ENCODE assay signal across 8 cellular contexts in the genomic region with DNA sequence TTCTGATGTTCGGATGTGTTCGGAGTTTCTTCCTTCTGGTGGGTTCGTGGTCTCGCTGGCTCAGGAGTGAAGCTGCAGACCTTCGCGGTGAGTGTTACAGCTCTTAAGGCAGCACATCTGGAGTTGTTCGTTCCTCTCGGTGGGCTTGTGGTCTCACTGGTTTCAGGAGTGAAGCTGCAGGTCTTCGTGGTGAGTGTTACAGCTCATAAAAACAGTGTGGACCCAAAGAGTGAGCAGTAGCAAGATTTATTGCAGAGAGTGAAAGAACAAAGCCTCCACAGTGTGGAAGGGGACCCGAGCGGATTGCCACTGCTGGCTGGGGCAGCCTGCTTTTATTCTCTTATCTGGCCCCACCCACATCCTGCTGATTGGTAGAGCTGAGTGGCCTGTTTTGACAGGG. TPM values are rescaled to one million over a fixed set of nuclear protein-coding genes. Genes with fewer than 3 reads are reported as not detected.
DNase-seq lines count a peak whose midpoint lies in the region; ATAC-seq and TF ChIP-seq lines count a peak whose summit lies in the region.
"Not testable (repeated sequence)": the region's sequence is repeated elsewhere in the genome, so short reads cannot be mapped to it uniquely, and the experiment has no call there.

No MANE protein-coding gene starts in this region.

- H4K20me1 ChIP-seq in Loucy (ENCODE audit: insufficient read depth, low read length, poor library complexity, severe bottlenecking) = not testable (repeated sequence)

- DNase-seq in GM12865 (ENCODE audit: low read depth) = peak; percentile 28
- not testable (repeated sequence) for DNase-seq in activated CD4-positive, alpha-beta T cell treated with anti-CD3 and anti-CD28 coated beads for 36 hours; immature natural killer cell; natural killer cell treated with Interleukin-12 subunit alpha and Interleukin-12 subunit beta and Interleukin-15 and Interleukin-18, amount 100 ng/mL, for 72 hours (ENCODE audit: low spot score)
- peak; percentile 58 for DNase-seq in activated CD8-positive, alpha-beta memory T cell treated with anti-CD3 and anti-CD28 coated beads, Interleukin-2, amount 10 ng/mL, durations not matched to agents 7 days and 5 days
- peak; percentile 41 for DNase-seq in activated naive CD8-positive, alpha-beta T cell treated with anti-CD3 and anti-CD28 coated beads for 36 hours
- DNase-seq in stimulated activated naive CD8-positive, alpha-beta T cell treated with anti-CD3 and anti-CD28 coated beads, Interleukin-15, amount 100 ng/mL, for 72 hours = peak; percentile 15 to 48

- CTCF ChIA-PET in activated CD4-positive, alpha-beta T cell treated with anti-CD3 and anti-CD28 coated beads for 36 hours (lab: Charles Lee); activated CD8-positive, alpha-beta memory T cell treated with anti-CD3 and anti-CD28 coated beads, Interleukin-2, amount 10 ng/mL, durations not matched to agents 7 days and 5 days (lab: Charles Lee): not testable (repeated sequence)

- intact Hi-C loops in activated CD4-positive, alpha-beta T cell treated with anti-CD3 and anti-CD28 coated beads for 36 hours (cut with DNase I, micrococcal nuclease) = loop anchor here (5.0 to 10.0 kb wide), 2 partner anchors 235 to 253 kb away; a partner anchor contains a TSS

- peaks cover 31% of the 10 kb centered on the region for H3K27me3 Mint-ChIP-seq in activated CD4-positive, alpha-beta T cell treated with anti-CD3 and anti-CD28 coated beads for 36 hours
- peaks cover 45% of the 10 kb centered on the region for H3K27me3 Mint-ChIP-seq in activated CD8-positive, alpha-beta memory T cell treated with anti-CD3 and anti-CD28 coated beads, Interleukin-2, amount 10 ng/mL, durations not matched to agents 7 days and 5 days
- peaks cover 51% of the 10 kb centered on the region for H3K27me3 Mint-ChIP-seq in activated naive CD8-positive, alpha-beta T cell treated with anti-CD3 and anti-CD28 coated beads for 36 hours
- peaks cover 5 to 17% (median 5%) of the 10 kb centered on the region in 3 donors for H3K27me3 Mint-ChIP-seq in immature natural killer cell (ENCODE audit: low read depth in 3 of 3)
- H3K27me3 Mint-ChIP-seq in natural killer cell treated with Interleukin-12 subunit alpha and Interleukin-12 subunit beta and Interleukin-15 and Interleukin-18, amount 100 ng/mL, for 72 hours = peaks cover 31 to 45% of the 10 kb centered on the region in 2 donors
- H3K27me3 Mint-ChIP-seq in stimulated activated naive CD8-positive, alpha-beta T cell treated with anti-CD3 and anti-CD28 coated beads, Interleukin-15, amount 100 ng/mL, for 72 hours = peaks cover 38% of the 10 kb centered on the region

- H3K4me1 Mint-ChIP-seq in activated CD4-positive, alpha-beta T cell treated with anti-CD3 and anti-CD28 coated beads for 36 hours = peaks cover 10% of the 10 kb centered on the region
- peaks cover 14% of the 10 kb centered on the region for H3K4me1 Mint-ChIP-seq in activated CD8-positive, alpha-beta memory T cell treated with anti-CD3 and anti-CD28 coated beads, Interleukin-2, amount 10 ng/mL, durations not matched to agents 7 days and 5 days
- peaks cover 13% of the 10 kb centered on the region for H3K4me1 Mint-ChIP-seq in activated naive CD8-positive, alpha-beta T cell treated with anti-CD3 and anti-CD28 coated beads for 36 hours
- peaks cover 5 to 14% of the 10 kb centered on the region in 2 donors for H3K4me1 Mint-ChIP-seq in immature natural killer cell
- H3K4me1 Mint-ChIP-seq in natural killer cell treated with Interleukin-12 subunit alpha and Interleukin-12 subunit beta and Interleukin-15 and Interleukin-18, amount 100 ng/mL, for 72 hours (ENCODE audit: low read depth in 2 of 2) = peaks cover 13 to 17% of the 10 kb centered on the region in 2 donors
- H3K4me1 Mint-ChIP-seq in stimulated activated naive CD8-positive, alpha-beta T cell treated with anti-CD3 and anti-CD28 coated beads, Interleukin-15, amount 100 ng/mL, for 72 hours = peaks cover 14% of the 10 kb centered on the region

- H3K4me1 ChIP-seq in Loucy (ENCODE audit: insufficient read depth, low read length, poor library complexity, severe bottlenecking) = not testable (repeated sequence)

- not testable (repeated sequence) for H3K4me3 ChIP-seq in GM12865 (ENCODE audit: low read depth, low read length)
- H3K4me3 ChIP-seq in Loucy (ENCODE audit: low read length, poor library complexity, severe bottlenecking) = peak overlapping the region; percentile 55

- H2AFZ ChIP-seq in Loucy (ENCODE audit: low read length) = peak overlapping the region; percentile 71; the same call in 1 of the 2 replicates

- not testable (repeated sequence) for H3K9me3 ChIP-seq in Loucy (ENCODE audit: insufficient read depth, low read depth, low read length)

- TF ChIP-seq CTCF in GM12865 (IDR thresholded peaks at IDR 0.05; ENCODE audit: insufficient read depth, low read depth, low read length, missing control alignments); Loucy (conservative IDR thresholded peaks at IDR 0.05; ENCODE audit: low read length): not testable (repeated sequence)

- H3K79me2 ChIP-seq in Loucy (ENCODE audit: insufficient read depth, low read length) = not testable (repeated sequence)

- POLR2A ChIA-PET in activated CD4-positive, alpha-beta T cell treated with anti-CD3 and anti-CD28 coated beads for 36 hours (lab: Charles Lee) = not testable (repeated sequence)

- not testable (repeated sequence) for H3K36me3 Mint-ChIP-seq in activated CD4-positive, alpha-beta T cell treated with anti-CD3 and anti-CD28 coated beads for 36 hours (ENCODE audit: low read depth); activated CD8-positive, alpha-beta memory T cell treated with anti-CD3 and anti-CD28 coated beads, Interleukin-2, amount 10 ng/mL, durations not matched to agents 7 days and 5 days; activated naive CD8-positive, alpha-beta T cell treated with anti-CD3 and anti-CD28 coated beads for 36 hours; immature natural killer cell; natural killer cell treated with Interleukin-12 subunit alpha and Interleukin-12 subunit beta and Interleukin-15 and Interleukin-18, amount 100 ng/mL, for 72 hours

- not testable (repeated sequence) for H3K9me2 ChIP-seq in Loucy (replicated peaks; ENCODE audit: low read depth, low read length)

- not testable (repeated sequence) for H3K4me3 Mint-ChIP-seq in activated CD4-positive, alpha-beta T cell treated with anti-CD3 and anti-CD28 coated beads for 36 hours
- H3K4me3 Mint-ChIP-seq in activated CD8-positive, alpha-beta memory T cell treated with anti-CD3 and anti-CD28 coated beads, Interleukin-2, amount 10 ng/mL, durations not matched to agents 7 days and 5 days = peak overlapping the region; percentile 49
- H3K4me3 Mint-ChIP-seq in activated naive CD8-positive, alpha-beta T cell treated with anti-CD3 and anti-CD28 coated beads for 36 hours = peak overlapping the region; percentile 23
- H3K4me3 Mint-ChIP-seq in immature natural killer cell = peak overlapping the region in 4 of 5 donors; percentile 13 to 65 (median 45)
- peak overlapping the region; percentile 32 for H3K4me3 Mint-ChIP-seq in natural killer cell treated with Interleukin-12 subunit alpha and Interleukin-12 subunit beta and Interleukin-15 and Interleukin-18, amount 100 ng/mL, for 72 hours
- H3K4me3 Mint-ChIP-seq in stimulated activated naive CD8-positive, alpha-beta T cell treated with anti-CD3 and anti-CD28 coated beads, Interleukin-15, amount 100 ng/mL, for 72 hours = peak overlapping the region; percentile 44 to 50

- not testable (repeated sequence) for H3K27me3 ChIP-seq in Loucy (ENCODE audit: insufficient read depth, low read length, poor library complexity, severe bottlenecking)

- peak overlapping the region; percentile 80 for H3K4me2 ChIP-seq in Loucy (ENCODE audit: low read depth, low read length, poor library complexity, severe bottlenecking)

- H3K9ac ChIP-seq in Loucy (ENCODE audit: low read depth, low read length, poor library complexity, severe bottlenecking) = not testable (repeated sequence)

- peak overlapping the region; percentile 23 for H3K27ac Mint-ChIP-seq in activated CD4-positive, alpha-beta T cell treated with anti-CD3 and anti-CD28 coated beads for 36 hours
- H3K27ac Mint-ChIP-seq in activated CD8-positive, alpha-beta memory T cell treated with anti-CD3 and anti-CD28 coated beads, Interleukin-2, amount 10 ng/mL, durations not matched to agents 7 days and 5 days = peak overlapping the region; percentile 20
- H3K27ac Mint-ChIP-seq in activated naive CD8-positive, alpha-beta T cell treated with anti-CD3 and anti-CD28 coated beads for 36 hours; immature natural killer cell; natural killer cell treated with Interleukin-12 subunit alpha and Interleukin-12 subunit beta and Interleukin-15 and Interleukin-18, amount 100 ng/mL, for 72 hours: not testable (repeated sequence)
- peak overlapping the region; percentile 47 to 75 for H3K27ac Mint-ChIP-seq in stimulated activated naive CD8-positive, alpha-beta T cell treated with anti-CD3 and anti-CD28 coated beads, Interleukin-15, amount 100 ng/mL, for 72 hours

- H3K9me3 Mint-ChIP-seq in activated CD4-positive, alpha-beta T cell treated with anti-CD3 and anti-CD28 coated beads for 36 hours (ENCODE audit: low read depth); activated CD8-positive, alpha-beta memory T cell treated with anti-CD3 and anti-CD28 coated beads, Interleukin-2, amount 10 ng/mL, durations not matched to agents 7 days and 5 days (ENCODE audit: low read depth); activated naive CD8-positive, alpha-beta T cell treated with anti-CD3 and anti-CD28 coated beads for 36 hours; immature natural killer cell; natural killer cell treated with Interleukin-12 subunit alpha and Interleukin-12 subunit beta and Interleukin-15 and Interleukin-18, amount 100 ng/mL, for 72 hours; stimulated activated naive CD8-positive, alpha-beta T cell treated with anti-CD3 and anti-CD28 coated beads, Interleukin-15, amount 100 ng/mL, for 72 hours: not testable (repeated sequence)

- not testable (repeated sequence) for ATAC-seq in activated CD4-positive, alpha-beta T cell treated with anti-CD3 and anti-CD28 coated beads for 36 hours; activated CD8-positive, alpha-beta memory T cell treated with anti-CD3 and anti-CD28 coated beads, Interleukin-2, amount 10 ng/mL, durations not matched to agents 7 days and 5 days; natural killer cell treated with Interleukin-12 subunit alpha and Interleukin-12 subunit beta and Interleukin-15 and Interleukin-18, amount 100 ng/mL, for 72 hours; stimulated activated naive CD8-positive, alpha-beta T cell treated with anti-CD3 and anti-CD28 coated beads, Interleukin-15, amount 100 ng/mL, for 72 hours

- H3F3A ChIP-seq in Loucy (ENCODE audit: low read depth) = not testable (repeated sequence)

- H3K36me3 ChIP-seq in Loucy (ENCODE audit: insufficient read depth, low read length) = not testable (repeated sequence)

RNA-seq across cellular contexts. Expression of a gene that starts 47.3 kb away (rescaled TPM):
- total RNA-seq in activated CD4-positive, alpha-beta T cell treated with anti-CD3 and anti-CD28 coated beads for 36 hours = 10 to 100 TPM; 24.6 to 29.1 TPM
- 10 to 100 TPM; 75.0 to 78.8 TPM for total RNA-seq in activated CD8-positive, alpha-beta memory T cell treated with anti-CD3 and anti-CD28 coated beads, Interleukin-2, amount 10 ng/mL, durations not matched to agents 7 days and 5 days
- total RNA-seq in activated naive CD8-positive, alpha-beta T cell treated with anti-CD3 and anti-CD28 coated beads for 36 hours = 10 to 100 TPM; 20.2 to 20.9 TPM
- 10 to 100 TPM; 50.0 to 73.8 (median 54.5) TPM for polyA plus RNA-seq in immature natural killer cell
- total RNA-seq in natural killer cell treated with Interleukin-12 subunit alpha and Interleukin-12 subunit beta and Interleukin-15 and Interleukin-18, amount 100 ng/mL, for 72 hours = 10 to 100 TPM; 55.8 to 71.8 TPM
